25 cellular contexts compared by ENCODE assay signal in the genomic region with DNA sequence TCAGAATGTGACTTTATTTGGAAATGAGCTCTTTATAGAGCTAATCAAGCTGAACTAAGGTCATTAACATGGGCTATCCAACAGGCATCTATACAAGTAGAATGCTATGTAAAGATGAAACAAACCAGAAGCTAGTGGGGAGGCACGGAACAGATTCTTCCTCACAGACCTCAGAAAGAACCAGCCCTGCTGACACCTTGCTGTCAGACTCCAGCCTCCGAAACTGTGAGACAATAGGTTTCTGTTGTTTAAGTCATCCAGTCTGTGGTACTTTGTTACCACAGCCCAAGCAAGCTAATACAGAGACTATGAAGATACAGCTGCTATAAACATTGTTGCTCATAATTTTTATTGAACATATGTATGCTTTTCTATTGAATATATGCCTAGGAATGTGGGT.
"Had no signal": no experiment of that assay in that cellular context is flagged by ENCODE, and none has a peak within 500 bp of the region (broad histone marks: within the 10 kb centered on the region; RNA-seq: fewer than 3 reads in every experiment).

No MANE protein-coding gene starts in this region.

- H3K4me1 ChIP-seq: colonic mucosa, esophagus muscularis mucosa, esophagus squamous epithelium, foreskin keratinocyte, gastrocnemius medialis, gastroesophageal sphincter, heart left ventricle, heart right ventricle had no signal

- H3K4me3 ChIP-seq: colonic mucosa, coronary artery, dorsolateral prefrontal cortex, esophagus muscularis mucosa, esophagus squamous epithelium, gastrocnemius medialis, gastroesophageal sphincter, heart left ventricle, heart right ventricle had no signal

- H3K4me1 Mint-ChIP-seq: endodermal cell had no signal

- H3K36me3 ChIP-seq: colonic mucosa, esophagus muscularis mucosa, esophagus squamous epithelium, gastrocnemius medialis, gastroesophageal sphincter, heart left ventricle, heart right ventricle had no signal

- H3K27ac Mint-ChIP-seq: dendritic cell treated with granulocyte-macrophage colony-stimulating factor and Interleukin-4, amounts not matched to agents 40 ng/mL and 50 ng/mL, for 4 days; effector memory CD8-positive, alpha-beta T cell; endodermal cell had no signal

- H3K4me3 Mint-ChIP-seq: dendritic cell treated with granulocyte-macrophage colony-stimulating factor and Interleukin-4, amounts not matched to agents 40 ng/mL and 50 ng/mL, for 4 days; effector memory CD8-positive, alpha-beta T cell; endodermal cell had no signal

- ATAC-seq: effector memory CD8-positive, alpha-beta T cell; esophagus mucosa; foreskin keratinocyte; gastrocnemius medialis; gastroesophageal sphincter; heart left ventricle; heart right ventricle had no signal

- H3K27me3 Mint-ChIP-seq: dendritic cell treated with granulocyte-macrophage colony-stimulating factor and Interleukin-4, amounts not matched to agents 40 ng/mL and 50 ng/mL, for 4 days; effector memory CD8-positive, alpha-beta T cell had no signal

- H3K9me3 Mint-ChIP-seq: dendritic cell treated with granulocyte-macrophage colony-stimulating factor and Interleukin-4, amounts not matched to agents 40 ng/mL and 50 ng/mL, for 4 days had no signal

- H3K27me3 ChIP-seq: colonic mucosa, esophagus muscularis mucosa, esophagus squamous epithelium, foreskin keratinocyte, gastrocnemius medialis, gastroesophageal sphincter, heart right ventricle had no signal

- H3K9me3 ChIP-seq: colonic mucosa, esophagus muscularis mucosa, esophagus squamous epithelium, gastrocnemius medialis, gastroesophageal sphincter, heart left ventricle had no signal

- DNase-seq: colonic mucosa; cortex of kidney; dermis blood vessel endothelial cell; dorsolateral prefrontal cortex; effector CD4-positive, alpha-beta T cell; effector CD8-positive, alpha-beta T cell; effector memory CD4-positive, alpha-beta T cell; effector memory CD8-positive, alpha-beta T cell; endodermal cell; erythroblast; esophagus squamous epithelium; foreskin fibroblast; foreskin keratinocyte; foreskin melanocyte; gastrocnemius medialis; glutamatergic neuron; head of caudate nucleus; heart left ventricle; heart right ventricle had no signal

- H3K27ac ChIP-seq: colonic mucosa, coronary artery, dorsolateral prefrontal cortex, epithelial cell of prostate, esophagus muscularis mucosa, esophagus squamous epithelium, foreskin keratinocyte, gastrocnemius medialis, gastroesophageal sphincter, heart left ventricle, heart right ventricle had no signal
